In the genomic region with DNA sequence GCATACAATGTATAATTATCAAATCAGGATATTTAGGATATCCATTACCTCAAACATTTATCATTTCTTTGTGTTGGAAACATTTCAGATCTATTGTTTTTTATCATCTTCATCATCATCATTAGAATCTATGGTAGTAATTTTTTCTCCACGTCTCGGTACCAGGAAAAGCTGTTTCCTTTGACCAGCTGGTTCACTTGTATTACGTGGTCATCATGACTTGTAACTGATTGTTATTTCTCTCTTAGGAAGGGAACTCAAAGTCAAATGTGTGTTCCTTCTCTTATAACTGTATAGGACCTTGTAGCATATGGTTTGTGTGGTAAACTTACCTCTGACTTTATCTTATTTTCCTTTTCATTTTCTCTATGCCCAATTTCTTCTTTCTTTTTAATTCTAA, we compare ENCODE assay signal across 33 cellular contexts.
"Had no signal": no experiment of that assay in that cellular context is flagged by ENCODE, and none has a peak within 500 bp of the region (broad histone marks: within the 10 kb centered on the region; RNA-seq: fewer than 3 reads in every experiment).

No MANE protein-coding gene starts in this region.

- H3K27ac Mint-ChIP-seq: activated CD4-positive, alpha-beta T cell treated with anti-CD3 and anti-CD28 coated beads for 36 hours; activated CD8-positive, alpha-beta memory T cell treated with anti-CD3 and anti-CD28 coated beads, Interleukin-2, amount 10 ng/mL, durations not matched to agents 7 days and 5 days; activated CD8-positive, alpha-beta T cell treated with anti-CD3 and anti-CD28 coated beads, Interleukin-2, amount 10 ng/mL, durations not matched to agents 7 days and 5 days; activated naive CD4-positive, alpha-beta T cell treated with anti-CD3 and anti-CD28 coated beads for 36 hours; activated naive CD8-positive, alpha-beta T cell treated with anti-CD3 and anti-CD28 coated beads, Interleukin-2, amount 10 ng/mL, durations not matched to agents 7 days and 5 days; endodermal cell; nephron had no signal

- H3K27ac ChIP-seq: ascending aorta, cardiac muscle cell, epithelial cell of prostate, esophagus squamous epithelium, gastrocnemius medialis, hepatocyte, ovary, prostate gland, sigmoid colon, suprapubic skin, tibial artery, upper lobe of right lung had no signal

- H2AFZ ChIP-seq: hepatocyte had no signal

- H3K4me1 ChIP-seq: prostate gland had no signal

- H3K9me3 Mint-ChIP-seq: activated naive CD4-positive, alpha-beta T cell treated with anti-CD3 and anti-CD28 coated beads for 36 hours; brain; endodermal cell; nephron had no signal

- H3K4me3 ChIP-seq: ascending aorta, cardiac muscle cell, esophagus squamous epithelium, gastrocnemius medialis, hepatocyte, ovary, prostate gland, sigmoid colon, suprapubic skin, tibial artery, upper lobe of right lung had no signal

- H3K36me3 ChIP-seq: ascending aorta, cardiac muscle cell, esophagus squamous epithelium, gastrocnemius medialis, ovary, prostate gland, sigmoid colon, suprapubic skin, tibial artery, upper lobe of right lung had no signal

- H3K4me2 ChIP-seq: hepatocyte had no signal

- H3K27me3 Mint-ChIP-seq: activated CD4-positive, alpha-beta T cell treated with anti-CD3 and anti-CD28 coated beads for 36 hours; activated CD8-positive, alpha-beta memory T cell treated with anti-CD3 and anti-CD28 coated beads, Interleukin-2, amount 10 ng/mL, durations not matched to agents 7 days and 5 days; activated naive CD8-positive, alpha-beta T cell treated with anti-CD3 and anti-CD28 coated beads, Interleukin-2, amount 10 ng/mL, durations not matched to agents 7 days and 5 days; brain; stimulated activated naive B cell treated with anti-CD40 and anti-IgM and Interleukin-4, amounts not matched to agents 10 μg/mL and 1 μg/mL and 100 μg/mL, for 72 hours had no signal

- H3K4me3 Mint-ChIP-seq: activated CD4-positive, alpha-beta T cell treated with anti-CD3 and anti-CD28 coated beads for 36 hours; activated CD8-positive, alpha-beta memory T cell treated with anti-CD3 and anti-CD28 coated beads, Interleukin-2, amount 10 ng/mL, durations not matched to agents 7 days and 5 days; activated CD8-positive, alpha-beta T cell treated with anti-CD3 and anti-CD28 coated beads, Interleukin-2, amount 10 ng/mL, durations not matched to agents 7 days and 5 days; activated naive CD4-positive, alpha-beta T cell treated with anti-CD3 and anti-CD28 coated beads for 36 hours; activated naive CD8-positive, alpha-beta T cell treated with anti-CD3 and anti-CD28 coated beads, Interleukin-2, amount 10 ng/mL, durations not matched to agents 7 days and 5 days; endodermal cell; nephron; stimulated activated naive B cell treated with anti-CD40 and anti-IgM and Interleukin-4, amounts not matched to agents 10 μg/mL and 1 μg/mL and 100 μg/mL, for 72 hours had no signal

- ATAC-seq: activated CD4-positive, alpha-beta T cell treated with anti-CD3 and anti-CD28 coated beads for 36 hours; activated CD8-positive, alpha-beta memory T cell treated with anti-CD3 and anti-CD28 coated beads, Interleukin-2, amount 10 ng/mL, durations not matched to agents 7 days and 5 days; activated CD8-positive, alpha-beta T cell treated with anti-CD3 and anti-CD28 coated beads, Interleukin-2, amount 10 ng/mL, durations not matched to agents 7 days and 5 days; gastrocnemius medialis; left cardiac atrium; stimulated activated naive B cell treated with anti-CD40 and anti-IgM and Interleukin-4, amounts not matched to agents 10 μg/mL and 1 μg/mL and 100 μg/mL, for 72 hours; upper lobe of right lung had no signal

- FAIRE-seq: keratinocyte, small intestine had no signal

- H3K9me3 ChIP-seq: ascending aorta, esophagus squamous epithelium, gastrocnemius medialis, ovary, prostate gland, sigmoid colon, suprapubic skin, tibial artery, upper lobe of right lung had no signal

- H3K27me3 ChIP-seq: ascending aorta, esophagus squamous epithelium, gastrocnemius medialis, hepatocyte, ovary, sigmoid colon, suprapubic skin, tibial artery, upper lobe of right lung had no signal

- DNase-seq: activated CD4-positive, alpha-beta T cell treated with anti-CD3 and anti-CD28 coated beads for 36 hours; activated CD4-positive, CD25-positive, alpha-beta regulatory T cell; activated CD8-positive, alpha-beta memory T cell treated with anti-CD3 and anti-CD28 coated beads, Interleukin-2, amount 10 ng/mL, durations not matched to agents 7 days and 5 days; activated CD8-positive, alpha-beta T cell treated with anti-CD3 and anti-CD28 coated beads, Interleukin-2, amount 10 ng/mL, durations not matched to agents 7 days and 5 days; activated effector memory CD4-positive, alpha-beta T cell treated with anti-CD3 and anti-CD28 coated beads, Interleukin-2, amount 50 U/mL, for 16 hours; activated naive CD4-positive, alpha-beta T cell treated with anti-CD3 and anti-CD28 coated beads for 36 hours; activated naive CD8-positive, alpha-beta T cell treated with anti-CD3 and anti-CD28 coated beads, Interleukin-2, amount 10 ng/mL, durations not matched to agents 7 days and 5 days; cortex of kidney; endodermal cell; esophagus squamous epithelium; gastrocnemius medialis; left cardiac atrium; left ventricle myocardium superior; mammary epithelial cell; midbrain; ovary; sigmoid colon; small intestine; stimulated activated CD4-positive, alpha-beta T cell treated with anti-CD3 and anti-CD28 coated beads, Interleukin-4, amount 100 ng/mL, for 4 hours; stimulated activated CD8-positive, alpha-beta memory T cell treated with anti-CD3 and anti-CD28 coated beads, Interleukin-4, amount 100 ng/mL, for 48 hours; stimulated activated naive B cell treated with anti-CD40 and anti-IgM and Interleukin-4, amounts not matched to agents 10 μg/mL and 1 μg/mL and 100 μg/mL, for 72 hours; T-helper 1 cell; tibial artery; upper lobe of right lung had no signal
